In the genomic region with DNA sequence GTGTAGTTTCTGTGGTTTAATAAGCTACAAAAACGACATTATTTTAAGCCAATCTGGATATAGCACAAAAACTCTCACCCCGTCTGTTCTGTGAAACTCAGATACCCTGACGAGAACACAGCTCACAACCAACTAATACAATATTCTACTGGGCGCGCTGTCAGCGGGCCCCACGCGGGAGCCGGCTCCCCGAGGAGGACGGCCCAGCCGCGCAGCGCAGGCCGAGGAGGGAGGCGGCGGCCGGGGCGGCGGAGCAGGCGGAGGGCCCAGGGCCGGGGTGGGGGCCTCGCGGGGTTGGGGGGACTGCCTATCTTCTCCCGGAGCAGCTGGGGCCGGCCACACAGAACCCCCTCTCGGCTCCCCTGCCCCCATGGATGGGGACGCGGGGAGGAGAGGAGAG, we compare ENCODE assay signal across 17 cellular contexts.
"Had no signal": no experiment of that assay in that cellular context is flagged by ENCODE, and none has a peak within 500 bp of the region (broad histone marks: within the 10 kb centered on the region; RNA-seq: fewer than 3 reads in every experiment).

No MANE protein-coding gene starts in this region.

- DNase-seq: colonic mucosa; effector CD4-positive, alpha-beta T cell; foreskin melanocyte; kidney; left cardiac atrium; left ventricle myocardium superior; naive thymus-derived CD4-positive, alpha-beta T cell; nephron progenitor cell; spleen; stimulated activated CD4-positive, alpha-beta T cell treated with anti-CD3 and anti-CD28 coated beads, Interleukin-4, amount 100 ng/mL, for 4 hours; stimulated activated naive CD4-positive, alpha-beta T cell; stomach; trophoblast cell had no signal

- H3K4me2 ChIP-seq: hepatocyte had no signal

- H3K36me3 ChIP-seq: colonic mucosa, neutrophil, spleen, stomach, thoracic aorta had no signal

- H3K27ac ChIP-seq: colonic mucosa, hepatocyte, neutrophil, spleen, stomach, thoracic aorta had no signal

- H2AFZ ChIP-seq: hepatocyte had no signal

- H3K9me3 ChIP-seq: colonic mucosa, neutrophil, spleen, stomach, thoracic aorta had no signal

- H3K4me1 ChIP-seq: colonic mucosa had no signal

- H3K4me3 ChIP-seq: colonic mucosa, hepatocyte, spleen, thoracic aorta had no signal

- ATAC-seq: left ventricle myocardium superior; naive thymus-derived CD4-positive, alpha-beta T cell; sciatic nerve had no signal
